Comparison of ENCODE assay signal across 8 cellular contexts in genomic region chr7:96322373-96322695, GRCh38.
DNase-seq lines count a peak whose midpoint lies in the region; ATAC-seq and TF ChIP-seq lines count a peak whose summit lies in the region.

No MANE protein-coding gene starts in this region.

- no peaks in the 10 kb centered on the region for H3K36me3 ChIP-seq in rectal smooth muscle tissue (ENCODE audit: control insufficient read depth, insufficient read depth, low read length)

- H3K9ac ChIP-seq in rectal smooth muscle tissue (ENCODE audit: low read length) = no peak overlapping the region

- H3K27ac ChIP-seq in rectal smooth muscle tissue (ENCODE audit: low read depth, low read length) = peak overlapping the region; percentile 94

- DNase-seq in NCI-H82 (lab: John Stamatoyannopoulos, UW) = peak; percentile 90
- DNase-seq in epithelial cell of esophagus (ENCODE audit: low read depth) = no peak
- DNase-seq in NCI-H2081 treated with DMSO at 0.1 percent for 48 hours (lab: John Stamatoyannopoulos, UW) = no peak
- DNase-seq in midbrain (lab: John Stamatoyannopoulos, UW) = no peak

- no peaks in the 10 kb centered on the region for H3K4me1 ChIP-seq in rectal smooth muscle tissue (ENCODE audit: control insufficient read depth, insufficient read depth, low read length)

- ATAC-seq in GM18517 (IDR thresholded peaks at IDR 0.05; ENCODE audit: unreplicated experiment) (peak; percentile 23), GM21528 (IDR thresholded peaks at IDR 0.05; ENCODE audit: low FRiP score, unreplicated experiment) (no peak), HG03097 (IDR thresholded peaks at IDR 0.05; ENCODE audit: low FRiP score, unreplicated experiment) (no peak)

- peak overlapping the region; percentile 71 for H3K4me3 ChIP-seq in epithelial cell of esophagus (ENCODE audit: low read length)
- H3K4me3 ChIP-seq in rectal smooth muscle tissue (ENCODE audit: low read length) = peak overlapping the region; percentile 87

- H3K27me3 ChIP-seq in rectal smooth muscle tissue (ENCODE audit: control insufficient read depth, insufficient read depth, low read length) = no peaks in the 10 kb centered on the region

- no peak for TF ChIP-seq CTCF in epithelial cell of esophagus (IDR thresholded peaks at IDR 0.05; ENCODE audit: insufficient read depth, low read depth, low read length, missing control alignments)
